In the genomic region with DNA sequence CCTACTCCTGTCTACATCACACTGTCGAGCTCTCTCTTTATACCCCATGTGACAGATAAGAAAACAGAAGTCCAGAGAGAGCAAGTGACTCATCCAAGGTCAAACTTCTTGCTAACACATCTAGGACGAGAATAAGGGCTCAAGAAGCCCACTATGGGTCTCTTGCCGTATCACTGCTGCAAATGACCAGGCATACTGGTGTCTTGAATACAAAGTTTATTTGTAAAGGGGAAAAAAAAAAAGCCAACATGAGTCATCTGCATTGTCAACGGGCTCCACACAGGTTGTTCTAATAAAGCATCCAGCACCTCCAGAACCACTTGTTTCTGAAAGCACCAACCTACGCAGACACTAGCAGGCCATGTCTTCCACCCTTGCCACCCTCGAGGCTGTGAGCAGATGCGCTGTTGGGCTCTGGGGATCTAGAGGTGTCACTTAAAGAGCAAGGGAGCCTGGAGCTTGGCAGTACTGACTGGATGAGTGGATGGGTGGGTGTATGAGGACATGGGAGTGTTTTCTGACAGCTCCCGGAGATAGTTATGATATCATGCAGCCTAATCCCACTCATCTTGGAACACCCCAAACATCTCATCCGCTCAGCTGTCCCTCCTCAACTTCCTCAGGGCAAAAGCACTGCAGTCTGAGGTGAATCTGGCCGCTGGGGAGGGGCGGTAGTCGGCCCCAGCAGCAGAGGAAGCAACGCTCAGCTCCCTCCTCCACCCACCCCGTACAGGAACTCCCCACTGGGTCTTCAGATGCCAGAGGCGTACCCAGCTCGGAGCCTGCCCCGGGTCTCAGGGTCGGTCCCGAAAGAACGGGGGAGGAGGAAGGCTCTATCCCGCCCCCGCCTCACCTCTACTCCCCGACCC, we compare ENCODE assay signal across 8 cellular contexts. TPM values are rescaled to one million over a fixed set of nuclear protein-coding genes. Genes with fewer than 3 reads are reported as not detected.
A peak's percentile ranks its signal among the peaks of the same experiment; 100 is the strongest.
DNase-seq lines count a peak whose midpoint lies in the region; ATAC-seq and TF ChIP-seq lines count a peak whose summit lies in the region.

No MANE protein-coding gene starts in this region.

- peak overlapping the region; percentile 81 for H3K27ac Mint-ChIP-seq in T-helper 17 cell

- peak overlapping the region; percentile 90 for H2AFZ ChIP-seq in mammary epithelial cell (ENCODE audit: low read depth, low read length)

- no peak overlapping the region for H3K9ac ChIP-seq in mammary epithelial cell (ENCODE audit: insufficient read depth, low read length)

- H3K27ac ChIP-seq in mammary epithelial cell (ENCODE audit: insufficient read depth, low read depth, low read length) (no peak overlapping the region), spleen (peak overlapping the region; percentile 53 to 95 (median 91))

- H3K4me2 ChIP-seq in mammary epithelial cell (ENCODE audit: insufficient read depth, low read depth, low read length): peak overlapping the region; percentile 86

- BruUV-seq in mammary epithelial cell (replicated peaks; lab: Mats Ljungman, UMichigan): no TSS peak

- ATAC-seq in GM21723 (IDR thresholded peaks at IDR 0.05; ENCODE audit: unreplicated experiment) (peak; percentile 62), T-helper 17 cell (peak; percentile 78)

- H3K4me3 Mint-ChIP-seq in T-helper 17 cell: peak overlapping the region; percentile 92

- peak; percentile 49 for DNase-seq in HuH-7 (ENCODE audit: low spot score)
- peak; percentile 26 to 44 (median 26) for DNase-seq in T-helper 17 cell
- peak; percentile 44 for DNase-seq in mammary epithelial cell
- DNase-seq in islet precursor cell: peak; percentile 71
- peak; percentile 89 for DNase-seq in spleen
- DNase-seq in NCI-H1694 (lab: John Stamatoyannopoulos, UW): no peak

- in situ Hi-C loops in mammary epithelial cell (cut with MboI; ENCODE audit: low sequenced_read_pairs in 2 of 2): no loop called here

- H3K4me3 ChIP-seq in GM08714 (ENCODE audit: low read length) (peak overlapping the region; percentile 69), mammary epithelial cell (replicated peaks in 1 of 3; ENCODE audit: insufficient read depth in 1 of 3, low read depth in 2 of 3, low read length in 3 of 3) (peak overlapping the region; percentile 36 to 66 (median 51)), spleen (peak overlapping the region; percentile 63 to 91 (median 72))

- peak in 1 of 3 donors; percentile 17 for TF ChIP-seq POLR2A in spleen (IDR thresholded peaks at IDR 0.05)

- H4K20me1 ChIP-seq in mammary epithelial cell (ENCODE audit: insufficient read depth, low read length): no peaks in the 10 kb centered on the region

- H3K79me2 ChIP-seq in mammary epithelial cell (ENCODE audit: insufficient read depth, low read length): no peaks in the 10 kb centered on the region

- H3K36me3 Mint-ChIP-seq in T-helper 17 cell (ENCODE audit: low read depth): peaks cover 2% of the 10 kb centered on the region

- H3K36me3 ChIP-seq in mammary epithelial cell (ENCODE audit: insufficient read depth, low read length): no peaks in the 10 kb centered on the region
- no peaks in the 10 kb centered on the region for H3K36me3 ChIP-seq in spleen

- peaks cover 6% of the 10 kb centered on the region for H3K27me3 Mint-ChIP-seq in T-helper 17 cell

- TF ChIP-seq CTCF in mammary epithelial cell (conservative IDR thresholded peaks at IDR 0.05 in 1 of 2, IDR thresholded peaks at IDR 0.05 in 1 of 2; ENCODE audit: extremely low read depth in 1 of 2, insufficient read depth in 1 of 2, low read depth in 1 of 2, low read length in 2 of 2) (no peak), spleen (IDR thresholded peaks at IDR 0.05 in 8 of 11, conservative IDR thresholded peaks at IDR 0.05 in 3 of 11) (no peak)

- peaks cover 25% of the 10 kb centered on the region for H3K4me1 Mint-ChIP-seq in T-helper 17 cell

- CTCF ChIA-PET in mammary epithelial cell (lab: Charles Lee; ENCODE audit: low non-redundant PET): interaction anchor here (0.9 kb wide), 1 partner anchor 308 kb away, joined by 4 read pairs; no protein-coding TSS in a partner anchor

- H3K9me3 ChIP-seq in T-helper 17 cell (ENCODE audit: control insufficient read depth, low read length, poor library complexity, severe bottlenecking) (no peaks in the 10 kb centered on the region), mammary epithelial cell (replicated peaks; ENCODE audit: insufficient read depth, low read length) (no peaks in the 10 kb centered on the region), spleen (no peaks in the 10 kb centered on the region)

- H3K4me1 ChIP-seq in mammary epithelial cell (ENCODE audit: insufficient read depth, low read length): peaks cover 9% of the 10 kb centered on the region
- H3K4me1 ChIP-seq in spleen: peaks cover 0 to 71% (median 49%) of the 10 kb centered on the region in 6 donors

- WGBS in mammary epithelial cell (ENCODE audit: low coverage, missing lambda C conversion rate): 37% methylated on average over 16 of the region's 23 CpGs
- 6 to 19% (median 13%) methylated on average over 19 to 23 of the region's 23 CpGs for WGBS in spleen, 5 donors

- intact Hi-C loops in mammary epithelial cell (cut with micrococcal nuclease): loop anchor here (5.0 to 10.0 kb wide), 2 partner anchors 113 to 600 kb away; no protein-coding TSS in a partner anchor
- intact Hi-C loops in spleen (cut with DNase I; ENCODE audit: low total_unique reads): loop anchor here (5.0 to 10.0 kb wide), 2 partner anchors 103 to 310 kb away; no protein-coding TSS in a partner anchor

- dilution Hi-C loops in mammary epithelial cell (cut with HindIII; ENCODE audit: low sequenced_read_pairs): no loop called here

- H3K27me3 ChIP-seq in mammary epithelial cell (ENCODE audit: insufficient read depth, low read length) (no peaks in the 10 kb centered on the region), spleen (replicated peaks in 1 of 7) (peaks cover 0 to 15% (median 0%) of the 10 kb centered on the region in 7 donors)

RNA-seq across cellular contexts. Expression of a gene that starts 1.1 kb away (rescaled TPM):
- total RNA-seq in T-helper 17 cell (1 to 10 TPM; 6.6 to 8.9 TPM), mammary epithelial cell (1 to 10 TPM; 2.2 to 3.6 TPM), spleen (10 to 100 TPM; 48.1 to 74.1 (median 52.8) TPM)
- polyA plus RNA-seq in mammary epithelial cell (3.6 TPM), spleen (10 to 100 TPM; 21.8 to 71.5 (median 51.1) TPM)
- polyA minus RNA-seq in mammary epithelial cell: 6.1 TPM

Comparison
In these comparisons a context has a peak if more than half of its experiments do, and no peak if none do; other contexts are left out.
1. RNA of a gene that starts 1.1 kb away (total RNA-seq): 48.1 to 74.1 TPM in spleen; 6.6 to 8.9 TPM in T-helper 17 cell and 2.2 to 3.6 TPM in mammary epithelial cell; every median in the first group is over 4 times any median in the second.
2. Peak in every context shown above with its lines, with median percentiles within 50 percentile points of each other: H3K4me3 ChIP-seq.